In genomic region chr22:35630387-35630793, GRCh38 we compare ENCODE assay signal across 10 cellular contexts. TPM values are rescaled to one million over a fixed set of nuclear protein-coding genes. Genes with fewer than 3 reads are reported as not detected.
DNase-seq lines count a peak whose midpoint lies in the region; ATAC-seq, FAIRE-seq and TF ChIP-seq lines count a peak whose summit lies in the region.
"Had no signal": no experiment of that assay in that cellular context is flagged by ENCODE, and none has a peak within 500 bp of the region (broad histone marks: within the 10 kb centered on the region; RNA-seq: fewer than 3 reads in every experiment).

No MANE protein-coding gene starts in this region.

- H3F3A ChIP-seq in GM23338 (replicated peaks; ENCODE audit: low read depth) (no peaks in the 10 kb centered on the region), smooth muscle cell (ENCODE audit: low read depth) (peaks cover 22% of the 10 kb centered on the region)

- 35% methylated on average over 4 of the region's 4 CpGs for WGBS in smooth muscle cell (ENCODE audit: low lambda C conversion rate)

- no peak overlapping the region for H3K4me3 Mint-ChIP-seq in GM23338

- H3K9me3 Mint-ChIP-seq in GM23338: peaks cover 4% of the 10 kb centered on the region

- no peak overlapping the region for H3K9ac ChIP-seq in smooth muscle cell (ENCODE audit: low read depth)

- peak; percentile 39 for DNase-seq in GM23338 (ENCODE audit: low spot score)
- peak; percentile 37 for DNase-seq in RWPE1 (ENCODE audit: low spot score)
- peak; percentile 51 for DNase-seq in epithelial cell of esophagus (ENCODE audit: low read depth)
- DNase-seq in smooth muscle cell (lab: John Stamatoyannopoulos, UW; ENCODE audit: unreplicated experiment): no peak
- DNase-seq in stimulated activated CD4-positive, alpha-beta T cell treated with anti-CD3 and anti-CD28 coated beads, Interleukin-2, amount 100 ng/mL, for 48 hours: no peak
- no peak for DNase-seq in effector CD8-positive, alpha-beta T cell (lab: John Stamatoyannopoulos, UW)
- DNase-seq in left ventricle myocardium superior: no peak
- no peak for DNase-seq in D721Med (ENCODE audit: insufficient read length, low spot score)

- H3K4me3 ChIP-seq in GM23338 (no peak overlapping the region), epithelial cell of esophagus (ENCODE audit: low read length) (no peak overlapping the region), smooth muscle cell (no peak overlapping the region)
- H3K4me3 ChIP-seq: pancreas had no signal

- TF ChIP-seq CTCF in GM23338 (conservative IDR thresholded peaks at IDR 0.05; ENCODE audit: low read depth in 2 of 2) (no peak), RWPE1 (conservative IDR thresholded peaks at IDR 0.05; ENCODE audit: low read depth) (no peak), epithelial cell of esophagus (IDR thresholded peaks at IDR 0.05; ENCODE audit: insufficient read depth, low read depth, low read length, missing control alignments) (no peak), smooth muscle cell (IDR thresholded peaks at IDR 0.05; ENCODE audit: borderline replicate concordance, insufficient read depth, poor library complexity, severe bottlenecking) (no peak), D721Med (IDR thresholded peaks at IDR 0.05; ENCODE audit: insufficient read depth, missing control alignments) (no peak)

- H3K27ac ChIP-seq in GM23338 (ENCODE audit: low read depth) (no peak overlapping the region), RWPE1 (peak overlapping the region; percentile 97), smooth muscle cell (ENCODE audit: low read depth) (peak overlapping the region; percentile 5)

- POLR2A ChIA-PET in RWPE1 (lab: Yijun Ruan, JAX; ENCODE audit: low non-redundant PET): no interaction called here

- no peak for FAIRE-seq in D721Med (lab: Jason Lieb, UNC)
- FAIRE-seq: pancreas had no signal

- no peaks in the 10 kb centered on the region for H3K9me3 ChIP-seq in smooth muscle cell (replicated peaks; ENCODE audit: low read depth)
- H3K9me3 ChIP-seq: pancreas had no signal

- H3K4me1 ChIP-seq in GM23338 (ENCODE audit: insufficient read depth) (no peaks in the 10 kb centered on the region; the same call in 1 of the 2 replicates), smooth muscle cell (ENCODE audit: low read depth) (no peaks in the 10 kb centered on the region)

- H3K9me2 ChIP-seq in GM23338 (ENCODE audit: insufficient read depth): no peaks in the 10 kb centered on the region

- H3K4me2 ChIP-seq in GM23338 (no peak overlapping the region), smooth muscle cell (no peak overlapping the region)

- no peak for ATAC-seq in GM23338
- ATAC-seq in left ventricle myocardium superior: no peak

- peaks cover 23% of the 10 kb centered on the region for H3K27me3 Mint-ChIP-seq in GM23338 (ENCODE audit: insufficient read depth, low read depth, poor library complexity)

- H3K79me2 ChIP-seq in GM23338 (replicated peaks; ENCODE audit: insufficient read depth): no peaks in the 10 kb centered on the region
- no peaks in the 10 kb centered on the region for H3K79me2 ChIP-seq in smooth muscle cell (ENCODE audit: low read depth)

- peaks cover 26% of the 10 kb centered on the region for H3K4me1 Mint-ChIP-seq in GM23338

- no peaks in the 10 kb centered on the region for H4K20me1 ChIP-seq in GM23338 (replicated peaks; ENCODE audit: insufficient read depth)
- no peaks in the 10 kb centered on the region for H4K20me1 ChIP-seq in smooth muscle cell (ENCODE audit: low read depth)

- intact Hi-C loops in left ventricle myocardium superior (cut with micrococcal nuclease): no loop called here

- H3K36me3 ChIP-seq in GM23338 (ENCODE audit: insufficient read depth) (no peaks in the 10 kb centered on the region), smooth muscle cell (ENCODE audit: low read depth) (no peaks in the 10 kb centered on the region)
- H3K36me3 ChIP-seq: pancreas had no signal

- CTCF ChIA-PET in RWPE1 (lab: Yijun Ruan, JAX): no interaction called here

- H3K36me3 Mint-ChIP-seq in GM23338 (ENCODE audit: low read depth): no peaks in the 10 kb centered on the region; the same call in 2 of the 3 replicates
- H3K36me3 Mint-ChIP-seq: activated naive CD4-positive, alpha-beta T cell treated with anti-CD3 and anti-CD28 coated beads, Interleukin-2, amount 50 U/mL, for 72 hours had no signal

- no peak overlapping the region for H3K27ac Mint-ChIP-seq in GM23338

- H2AFZ ChIP-seq in GM23338: 0 out of 2 replicates have a peak overlapping the region, but pooled peaks have one; percentile 35
- H2AFZ ChIP-seq in smooth muscle cell (ENCODE audit: low read depth): no peak overlapping the region

- H3K27me3 ChIP-seq in GM23338 (ENCODE audit: insufficient read depth) (no peaks in the 10 kb centered on the region), smooth muscle cell (ENCODE audit: low read depth) (no peaks in the 10 kb centered on the region)
- H3K27me3 ChIP-seq: pancreas had no signal

TF ChIP-seq in GM23338, 12 proteins besides CTCF, POLR2A, EP300 and RAD21:
- TF ChIP-seq POLR2AphosphoS5 (IDR thresholded peaks at IDR 0.05; ENCODE audit: low read depth) (no peak), ZNF462 (CRISPR knock-in tag; IDR thresholded peaks at IDR 0.05) (no peak), JUNB (IDR thresholded peaks at IDR 0.05; ENCODE audit: unreplicated experiment) (no peak)
TF ChIP-seq in GM23338: peak in this region for 0.

RNA-seq across cellular contexts. Expression of gene MB, which starts 13.3 kb away (rescaled TPM):
- total RNA-seq in GM23338 (2014; rRNA removed; shearing (Covaris generic)): not detected in 2 replicates
- 0.64 TPM in 1 of 2 replicates, not detected in the other for polyA plus RNA-seq in GM23338 (2016; fragmentation: Nextera tagmentation; extraction: Ambion mirVana)
- not detected in 2 replicates for total RNA-seq in smooth muscle cell
- polyA plus RNA-seq in smooth muscle cell: 0.14 and 0.53 TPM in 2 replicates
- 17,299 TPM for total RNA-seq in left ventricle myocardium superior

RNA-seq across cellular contexts. Expression of gene APOL6, which starts 17.9 kb away (rescaled TPM):
- 0.08 and 0.14 TPM in 2 replicates for total RNA-seq in GM23338 (2014; rRNA removed; shearing (Covaris generic))
- 0.09 and 0.10 TPM in 2 replicates for polyA plus RNA-seq in GM23338 (2016; fragmentation: Nextera tagmentation; extraction: Ambion mirVana)
- total RNA-seq in smooth muscle cell: 0.76 and 0.99 TPM in 2 replicates
- polyA plus RNA-seq in smooth muscle cell: 0.18 and 0.23 TPM in 2 replicates
- 5.2 TPM for total RNA-seq in left ventricle myocardium superior

Comparison
In these comparisons a context has a peak if more than half of its experiments do, and no peak if none do; other contexts are left out.
1. DNase-seq: peak in GM23338 (single experiment), RWPE1 (single experiment) and epithelial cell of esophagus (single experiment); none in smooth muscle cell (single experiment), stimulated activated CD4-positive, alpha-beta T cell treated with anti-CD3 and anti-CD28 coated beads, Interleukin-2, amount 100 ng/mL, for 48 hours (0 of 2), effector CD8-positive, alpha-beta T cell (single experiment), left ventricle myocardium superior (single experiment) and D721Med (single experiment).
2. RNA of gene MB, which starts 13.3 kb away (total RNA-seq): 17,299 TPM in left ventricle myocardium superior (single experiment); not detected in GM23338 and not detected in smooth muscle cell; every median in the first group is over 1,000 times any median in the second.